In the genomic region with DNA sequence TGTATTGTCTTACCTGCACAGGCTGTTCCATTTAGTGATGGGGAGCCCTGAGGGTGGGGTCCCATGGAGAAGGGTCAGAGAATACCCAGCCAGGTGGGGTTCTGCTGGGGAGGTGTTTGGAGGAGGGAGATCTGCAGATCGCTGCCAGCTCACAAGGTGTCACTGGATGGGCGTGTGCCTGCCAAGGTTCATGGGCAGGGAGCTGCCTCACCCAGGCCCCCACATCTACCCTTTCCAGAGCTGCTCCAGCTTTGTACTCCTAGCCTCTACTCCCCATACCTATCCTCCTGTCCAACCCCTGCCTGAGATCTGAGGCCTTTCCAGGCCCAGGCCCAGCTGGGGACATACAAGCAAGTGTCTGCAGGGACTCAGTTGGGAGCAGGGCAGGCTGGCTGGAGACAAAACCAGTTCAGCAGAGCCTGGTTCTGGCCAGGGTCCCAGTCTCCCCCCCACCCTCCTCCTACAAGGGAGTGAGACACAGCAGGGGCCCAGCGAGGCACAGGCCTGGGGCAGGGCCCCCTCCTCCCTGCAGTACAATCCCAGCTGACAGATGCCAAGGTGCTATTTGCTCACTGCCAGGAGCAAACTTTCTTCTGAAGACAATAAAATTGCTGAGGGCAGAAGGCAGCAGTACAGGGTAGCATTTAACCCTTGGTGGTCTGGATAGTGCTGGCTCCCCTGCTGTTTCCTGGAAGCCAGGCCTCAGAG, we compare ENCODE assay signal across 1 cellular context.
TF ChIP-seq lines count a peak whose summit lies in the region.

No MANE protein-coding gene starts in this region.

TF ChIP-seq in SK-N-SH treated with all-trans-retinoic acid at 6 μM for 48 hours, 23 proteins besides CTCF, POLR2A, EP300 and RAD21 (continued from another document):
- TF ChIP-seq CSRNP3 (CRISPR knock-in tag; IDR thresholded peaks at IDR 0.05) (no peak), ZFP30 (CRISPR knock-in tag; IDR thresholded peaks at IDR 0.05) (no peak), ZNF8 (CRISPR knock-in tag; IDR thresholded peaks at IDR 0.05) (no peak), ZC3H10 (CRISPR knock-in tag; IDR thresholded peaks at IDR 0.05) (no peak), ZFP3 (CRISPR knock-in tag; IDR thresholded peaks at IDR 0.05) (no peak), ZNF565 (CRISPR knock-in tag; conservative IDR thresholded peaks at IDR 0.05; ENCODE audit: low read depth) (no peak), TOX (CRISPR knock-in tag; IDR thresholded peaks at IDR 0.05; ENCODE audit: borderline replicate concordance) (no peak), ESRRG (CRISPR knock-in tag; IDR thresholded peaks at IDR 0.05) (no peak), ISL1 (CRISPR knock-in tag; IDR thresholded peaks at IDR 0.05) (no peak), RARB (CRISPR knock-in tag; IDR thresholded peaks at IDR 0.05) (no peak), OSR1 (CRISPR knock-in tag; IDR thresholded peaks at IDR 0.05) (no peak), TCF4 (CRISPR knock-in tag; IDR thresholded peaks at IDR 0.05; ENCODE audit: borderline replicate concordance) (no peak), ARNTL (CRISPR knock-in tag; IDR thresholded peaks at IDR 0.05; ENCODE audit: borderline replicate concordance, low read depth) (no peak)
- TF ChIP-seq, protein P1, sequence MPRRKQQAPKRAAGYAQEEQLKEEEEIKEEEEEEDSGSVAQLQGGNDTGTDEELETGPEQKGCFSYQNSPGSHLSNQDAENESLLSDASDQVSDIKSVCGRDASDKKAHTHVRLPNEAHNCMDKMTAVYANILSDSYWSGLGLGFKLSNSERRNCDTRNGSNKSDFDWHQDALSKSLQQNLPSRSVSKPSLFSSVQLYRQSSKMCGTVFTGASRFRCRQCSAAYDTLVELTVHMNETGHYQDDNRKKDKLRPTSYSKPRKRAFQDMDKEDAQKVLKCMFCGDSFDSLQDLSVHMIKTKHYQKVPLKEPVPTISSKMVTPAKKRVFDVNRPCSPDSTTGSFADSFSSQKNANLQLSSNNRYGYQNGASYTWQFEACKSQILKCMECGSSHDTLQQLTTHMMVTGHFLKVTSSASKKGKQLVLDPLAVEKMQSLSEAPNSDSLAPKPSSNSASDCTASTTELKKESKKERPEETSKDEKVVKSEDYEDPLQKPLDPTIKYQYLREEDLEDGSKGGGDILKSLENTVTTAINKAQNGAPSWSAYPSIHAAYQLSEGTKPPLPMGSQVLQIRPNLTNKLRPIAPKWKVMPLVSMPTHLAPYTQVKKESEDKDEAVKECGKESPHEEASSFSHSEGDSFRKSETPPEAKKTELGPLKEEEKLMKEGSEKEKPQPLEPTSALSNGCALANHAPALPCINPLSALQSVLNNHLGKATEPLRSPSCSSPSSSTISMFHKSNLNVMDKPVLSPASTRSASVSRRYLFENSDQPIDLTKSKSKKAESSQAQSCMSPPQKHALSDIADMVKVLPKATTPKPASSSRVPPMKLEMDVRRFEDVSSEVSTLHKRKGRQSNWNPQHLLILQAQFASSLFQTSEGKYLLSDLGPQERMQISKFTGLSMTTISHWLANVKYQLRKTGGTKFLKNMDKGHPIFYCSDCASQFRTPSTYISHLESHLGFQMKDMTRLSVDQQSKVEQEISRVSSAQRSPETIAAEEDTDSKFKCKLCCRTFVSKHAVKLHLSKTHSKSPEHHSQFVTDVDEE (CRISPR knock-in tag; IDR thresholded peaks at IDR 0.05) = no peak
- TF ChIP-seq, protein P2, sequence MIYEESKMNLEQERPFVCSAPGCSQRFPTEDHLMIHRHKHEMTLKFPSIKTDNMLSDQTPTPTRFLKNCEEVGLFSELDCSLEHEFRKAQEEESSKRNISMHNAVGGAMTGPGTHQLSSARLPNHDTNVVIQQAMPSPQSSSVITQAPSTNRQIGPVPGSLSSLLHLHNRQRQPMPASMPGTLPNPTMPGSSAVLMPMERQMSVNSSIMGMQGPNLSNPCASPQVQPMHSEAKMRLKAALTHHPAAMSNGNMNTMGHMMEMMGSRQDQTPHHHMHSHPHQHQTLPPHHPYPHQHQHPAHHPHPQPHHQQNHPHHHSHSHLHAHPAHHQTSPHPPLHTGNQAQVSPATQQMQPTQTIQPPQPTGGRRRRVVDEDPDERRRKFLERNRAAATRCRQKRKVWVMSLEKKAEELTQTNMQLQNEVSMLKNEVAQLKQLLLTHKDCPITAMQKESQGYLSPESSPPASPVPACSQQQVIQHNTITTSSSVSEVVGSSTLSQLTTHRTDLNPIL (CRISPR knock-in tag; IDR thresholded peaks at IDR 0.05; ENCODE audit: low read depth) = no peak
- TF ChIP-seq, protein P3, sequence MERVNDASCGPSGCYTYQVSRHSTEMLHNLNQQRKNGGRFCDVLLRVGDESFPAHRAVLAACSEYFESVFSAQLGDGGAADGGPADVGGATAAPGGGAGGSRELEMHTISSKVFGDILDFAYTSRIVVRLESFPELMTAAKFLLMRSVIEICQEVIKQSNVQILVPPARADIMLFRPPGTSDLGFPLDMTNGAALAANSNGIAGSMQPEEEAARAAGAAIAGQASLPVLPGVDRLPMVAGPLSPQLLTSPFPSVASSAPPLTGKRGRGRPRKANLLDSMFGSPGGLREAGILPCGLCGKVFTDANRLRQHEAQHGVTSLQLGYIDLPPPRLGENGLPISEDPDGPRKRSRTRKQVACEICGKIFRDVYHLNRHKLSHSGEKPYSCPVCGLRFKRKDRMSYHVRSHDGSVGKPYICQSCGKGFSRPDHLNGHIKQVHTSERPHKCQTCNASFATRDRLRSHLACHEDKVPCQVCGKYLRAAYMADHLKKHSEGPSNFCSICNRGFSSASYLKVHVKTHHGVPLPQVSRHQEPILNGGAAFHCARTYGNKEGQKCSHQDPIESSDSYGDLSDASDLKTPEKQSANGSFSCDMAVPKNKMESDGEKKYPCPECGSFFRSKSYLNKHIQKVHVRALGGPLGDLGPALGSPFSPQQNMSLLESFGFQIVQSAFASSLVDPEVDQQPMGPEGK (CRISPR knock-in tag; IDR thresholded peaks at IDR 0.05; ENCODE audit: borderline replicate concordance) = no peak
TF ChIP-seq in SK-N-SH treated with all-trans-retinoic acid at 6 μM for 48 hours: peak in this region for 0.
